Comparison of ENCODE assay signal across 10 cellular contexts in genomic region chr13:26914624-26915023, GRCh38.
DNase-seq lines count a peak whose midpoint lies in the region; TF ChIP-seq lines count a peak whose summit lies in the region.
"Had no signal": no experiment of that assay in that cellular context is flagged by ENCODE, and none has a peak within 500 bp of the region (broad histone marks: within the 10 kb centered on the region; RNA-seq: fewer than 3 reads in every experiment).

No MANE protein-coding gene starts in this region.

- peaks cover 6% of the 10 kb centered on the region for H3K4me1 Mint-ChIP-seq in activated CD4-positive, alpha-beta memory T cell treated with anti-CD3 and anti-CD28 coated beads for 36 hours (ENCODE audit: low read depth)
- peaks cover 5% of the 10 kb centered on the region; the same call in 1 of the 2 replicates for H3K4me1 Mint-ChIP-seq in HFFc6 (ENCODE audit: low read depth)

- no peak overlapping the region for H3K4me3 ChIP-seq in NB4 (ENCODE audit: low read depth, low read length)
- H3K4me3 ChIP-seq: skin epidermis had no signal

- POLR2A ChIA-PET in activated CD4-positive, alpha-beta memory T cell treated with anti-CD3 and anti-CD28 coated beads for 36 hours (lab: Charles Lee): no interaction called here

- peaks cover 9% of the 10 kb centered on the region for H3K27me3 Mint-ChIP-seq in activated CD4-positive, alpha-beta memory T cell treated with anti-CD3 and anti-CD28 coated beads for 36 hours
- peaks cover 51% of the 10 kb centered on the region for H3K27me3 Mint-ChIP-seq in HFFc6 (ENCODE audit: insufficient read depth)

- CTCF ChIA-PET in activated CD4-positive, alpha-beta memory T cell treated with anti-CD3 and anti-CD28 coated beads for 36 hours (lab: Charles Lee): interaction anchor here (0.5 to 1.8 kb wide), 3 partner anchors 16 to 324 kb away, joined by 3 to 10 read pairs (median 3); no protein-coding TSS in a partner anchor

- H3K9me3 Mint-ChIP-seq in activated CD4-positive, alpha-beta memory T cell treated with anti-CD3 and anti-CD28 coated beads for 36 hours: no peaks in the 10 kb centered on the region
- no peaks in the 10 kb centered on the region for H3K9me3 Mint-ChIP-seq in HFFc6
- H3K9me3 Mint-ChIP-seq: activated naive CD4-positive, alpha-beta T cell treated with anti-CD3 and anti-CD28 coated beads, Interleukin-2, amount 50 U/mL, for 24 hours had no signal

- H3K36me3 Mint-ChIP-seq in activated CD4-positive, alpha-beta memory T cell treated with anti-CD3 and anti-CD28 coated beads for 36 hours: no peaks in the 10 kb centered on the region
- H3K36me3 Mint-ChIP-seq in HFFc6 (ENCODE audit: low read depth): no peaks in the 10 kb centered on the region
- H3K36me3 Mint-ChIP-seq: activated naive CD4-positive, alpha-beta T cell treated with anti-CD3 and anti-CD28 coated beads, Interleukin-2, amount 50 U/mL, for 24 hours had no signal

- intact Hi-C loops in activated CD4-positive, alpha-beta memory T cell treated with anti-CD3 and anti-CD28 coated beads for 36 hours (cut with micrococcal nuclease): no loop called here

- no peak for TF ChIP-seq CTCF in NB4 (IDR thresholded peaks at IDR 0.05; ENCODE audit: low read depth, low read length)
- no peak for TF ChIP-seq CTCF in HFFc6 (IDR thresholded peaks at IDR 0.05)

- no peak overlapping the region for H3K4me3 Mint-ChIP-seq in activated CD4-positive, alpha-beta memory T cell treated with anti-CD3 and anti-CD28 coated beads for 36 hours
- H3K4me3 Mint-ChIP-seq in HFFc6: no peak overlapping the region
- H3K4me3 Mint-ChIP-seq: activated naive CD4-positive, alpha-beta T cell treated with anti-CD3 and anti-CD28 coated beads, Interleukin-2, amount 50 U/mL, for 24 hours had no signal

- DNase-seq in activated CD4-positive, alpha-beta T cell treated with anti-CD3 and anti-CD28 coated beads, Interleukin-2, amount 50 U/mL, for 1 hour: peak; percentile 6
- no peak for DNase-seq in activated CD4-positive, alpha-beta T cell treated with anti-CD3 and anti-CD28 coated beads for 1 hour
- DNase-seq in NB4 (ENCODE audit: low read depth) (peak; percentile 72), pons (ENCODE audit: low spot score) (peak; percentile 9), HFFc6 (no peak), midbrain (lab: John Stamatoyannopoulos, UW) (no peak), hippocampal formation (lab: John Stamatoyannopoulos, UW) (no peak)
- peak; percentile 31 for DNase-seq in activated CD4-positive, alpha-beta memory T cell treated with anti-CD3 and anti-CD28 coated beads for 36 hours

- no peak for TF ChIP-seq POLR2A in NB4 (IDR thresholded peaks at IDR 0.05; ENCODE audit: extremely low read depth, insufficient read length)

- H3K27ac Mint-ChIP-seq in activated CD4-positive, alpha-beta memory T cell treated with anti-CD3 and anti-CD28 coated beads for 36 hours: no peak overlapping the region
- H3K27ac Mint-ChIP-seq in HFFc6: no peak overlapping the region
- H3K27ac Mint-ChIP-seq: activated naive CD4-positive, alpha-beta T cell treated with anti-CD3 and anti-CD28 coated beads, Interleukin-2, amount 50 U/mL, for 24 hours had no signal

Comparison
In these comparisons a context has a peak if more than half of its experiments do, and no peak if none do; other contexts are left out.
1. DNase-seq: peak in activated CD4-positive, alpha-beta T cell treated with anti-CD3 and anti-CD28 coated beads, Interleukin-2, amount 50 U/mL, for 1 hour (single experiment), NB4 (single experiment), activated CD4-positive, alpha-beta memory T cell treated with anti-CD3 and anti-CD28 coated beads for 36 hours (single experiment) and pons (single experiment); none in activated CD4-positive, alpha-beta T cell treated with anti-CD3 and anti-CD28 coated beads for 1 hour (single experiment), HFFc6 (single experiment), midbrain (single experiment) and hippocampal formation (0 of 2).